ENCODE assay signal across 8 cellular contexts in genomic region chr5:35777358-35778087, GRCh38.
A peak's percentile ranks its signal among the peaks of the same experiment; 100 is the strongest.
DNase-seq lines count a peak whose midpoint lies in the region; ATAC-seq and TF ChIP-seq lines count a peak whose summit lies in the region.

No MANE protein-coding gene starts in this region.

- H4K20me1 ChIP-seq in SU-DHL-6 (ENCODE audit: low read depth, low read length) = no peaks in the 10 kb centered on the region

- H3K36me3 Mint-ChIP-seq in activated naive CD4-positive, alpha-beta T cell treated with anti-CD3 and anti-CD28 coated beads, Interleukin-2, amount 50 U/mL, for 72 hours = peaks cover 5 to 14% of the 10 kb centered on the region in 2 donors

- H3K27me3 ChIP-seq in SU-DHL-6 (ENCODE audit: low read length) = no peaks in the 10 kb centered on the region; the same call in 1 of the 2 replicates

- ATAC-seq in GM21367 (IDR thresholded peaks at IDR 0.05; ENCODE audit: unreplicated experiment) (peak; percentile 59), left cardiac atrium (peak; percentile 34), sciatic nerve (peak; percentile 42)
- ATAC-seq in activated naive CD4-positive, alpha-beta T cell treated with anti-CD3 and anti-CD28 coated beads, Interleukin-2, amount 50 U/mL, for 72 hours = peak; percentile 29 to 52

- no peak overlapping the region for H3K27ac ChIP-seq in SU-DHL-6 (ENCODE audit: low read depth, low read length)

- intact Hi-C loops in left cardiac atrium (cut with DNase I) (loop anchor here in 1 of 2 donors (5.0 kb wide), 1 partner anchor 150 kb away; no protein-coding TSS in a partner anchor), sciatic nerve (cut with DNase I) (loop anchor here (5.0 kb wide), 1 partner anchor 150 kb away; no protein-coding TSS in a partner anchor)

- H3K79me2 ChIP-seq in SU-DHL-6 (ENCODE audit: insufficient read depth, low read length) = no peaks in the 10 kb centered on the region

- H3K9ac ChIP-seq in SU-DHL-6 (ENCODE audit: low read length) = no peak overlapping the region

- no peak overlapping the region for H3K4me3 ChIP-seq in SU-DHL-6 (ENCODE audit: insufficient read depth, low read length, poor library complexity, severe bottlenecking)

- no peak overlapping the region for H2AFZ ChIP-seq in SU-DHL-6 (ENCODE audit: low read depth, low read length, severe bottlenecking)

- H3F3A ChIP-seq in SU-DHL-6 (ENCODE audit: insufficient read depth) = no peaks in the 10 kb centered on the region

- no peak overlapping the region for H3K4me2 ChIP-seq in SU-DHL-6 (ENCODE audit: low read depth, low read length, poor library complexity, severe bottlenecking)

- DNase-seq in AML-193 (lab: John Stamatoyannopoulos, UW) (peak; percentile 70 to 80), NCI-H1436 (lab: John Stamatoyannopoulos, UW) (peak; percentile 38), left cardiac atrium (peak; percentile 69), sciatic nerve (ENCODE audit: low spot score) (peak; percentile 83), GF-D8 (lab: John Stamatoyannopoulos, UW) (no peak)
- peak; percentile 61 to 69 for DNase-seq in activated naive CD4-positive, alpha-beta T cell treated with anti-CD3 and anti-CD28 coated beads, Interleukin-2, amount 50 U/mL, for 72 hours (ENCODE audit: low spot score in 2 of 2)

- peak; percentile 64 for TF ChIP-seq CTCF in SU-DHL-6 (IDR thresholded peaks at IDR 0.05; ENCODE audit: insufficient read depth, low read length, poor library complexity, severe bottlenecking)

- H3K36me3 ChIP-seq in SU-DHL-6 (ENCODE audit: low read length) = no peaks in the 10 kb centered on the region

- H3K9me2 ChIP-seq in SU-DHL-6 (replicated peaks; ENCODE audit: insufficient read depth, low read length) = no peaks in the 10 kb centered on the region

- peak overlapping the region; percentile 68 to 75 for H3K27ac Mint-ChIP-seq in activated naive CD4-positive, alpha-beta T cell treated with anti-CD3 and anti-CD28 coated beads, Interleukin-2, amount 50 U/mL, for 72 hours

- H3K9me3 ChIP-seq in SU-DHL-6 (ENCODE audit: insufficient read depth, low read length) = no peaks in the 10 kb centered on the region

- H3K9me3 Mint-ChIP-seq in activated naive CD4-positive, alpha-beta T cell treated with anti-CD3 and anti-CD28 coated beads, Interleukin-2, amount 50 U/mL, for 72 hours = peaks cover 0 to 8% of the 10 kb centered on the region in 2 donors
